Comparison of ENCODE assay signal across 17 cellular contexts in genomic region chr14:23405516-23406025, GRCh38. TPM values are rescaled to one million over a fixed set of nuclear protein-coding genes. Genes with fewer than 3 reads are reported as not detected.
DNase-seq lines count a peak whose midpoint lies in the region; ATAC-seq and TF ChIP-seq lines count a peak whose summit lies in the region.
"Had no signal": no experiment of that assay in that cellular context is flagged by ENCODE, and none has a peak within 500 bp of the region (broad histone marks: within the 10 kb centered on the region; RNA-seq: fewer than 3 reads in every experiment).

No MANE protein-coding gene starts in this region.

- no peak for TF ChIP-seq POLR2A in tibial nerve (IDR thresholded peaks at IDR 0.05)

- peaks cover 0 to 55% (median 0%) of the 10 kb centered on the region in 9 donors for H3K36me3 ChIP-seq in heart right ventricle
- no peaks in the 10 kb centered on the region for H3K36me3 ChIP-seq in H7 (replicated peaks; ENCODE audit: control insufficient read depth, insufficient read depth, low read length)
- H3K36me3 ChIP-seq in left ventricle myocardium inferior: peaks cover 51% of the 10 kb centered on the region
- no peaks in the 10 kb centered on the region for H3K36me3 ChIP-seq in osteoblast (ENCODE audit: insufficient read depth, low read length)
- H3K36me3 ChIP-seq in tibial nerve: no peaks in the 10 kb centered on the region
- no peaks in the 10 kb centered on the region for H3K36me3 ChIP-seq in GM23338 (ENCODE audit: insufficient read depth)
- H3K36me3 ChIP-seq: BE2C had no signal

- H3K36me3 Mint-ChIP-seq in GM23338 (ENCODE audit: low read depth): no peaks in the 10 kb centered on the region; the same call in 2 of the 3 replicates
- H3K36me3 Mint-ChIP-seq: CD14-positive monocyte; CD4-positive, alpha-beta memory T cell; IgD-negative memory B cell had no signal

- no peaks in the 10 kb centered on the region for H3K9me2 ChIP-seq in GM23338 (ENCODE audit: insufficient read depth)

- TF ChIP-seq CTCF in heart right ventricle (IDR thresholded peaks at IDR 0.05) (no peak), left ventricle myocardium inferior (IDR thresholded peaks at IDR 0.05; ENCODE audit: borderline replicate concordance) (no peak), osteoblast (IDR thresholded peaks at IDR 0.05; ENCODE audit: extremely low read depth, low read depth, low read length) (no peak), tibial nerve (IDR thresholded peaks at IDR 0.05) (no peak), GM23338 (conservative IDR thresholded peaks at IDR 0.05; ENCODE audit: low read depth in 2 of 2) (no peak)

- intact Hi-C loops in heart right ventricle (cut with DNase I) (no loop called here), Right ventricle myocardium inferior (cut with DNase I) (no loop called here), left ventricle myocardium inferior (cut with micrococcal nuclease) (no loop called here)

- H3K4me1 Mint-ChIP-seq in GM23338: peaks cover 6% of the 10 kb centered on the region; the same call in 2 of the 3 replicates
- H3K4me1 Mint-ChIP-seq: CD4-positive, alpha-beta memory T cell had no signal

- H3K9me3 Mint-ChIP-seq in GM23338: no peaks in the 10 kb centered on the region; the same call in 2 of the 3 replicates
- H3K9me3 Mint-ChIP-seq: CD14-positive monocyte, H9 had no signal

- no peak overlapping the region for H3K27ac Mint-ChIP-seq in GM23338
- H3K27ac Mint-ChIP-seq: CD14-positive monocyte, H9, IgD-negative memory B cell had no signal

- peaks cover 0 to 10% (median 0%) of the 10 kb centered on the region in 7 donors for H3K27me3 ChIP-seq in heart right ventricle
- H3K27me3 ChIP-seq in H7 (ENCODE audit: control insufficient read depth, insufficient read depth, low read length): peaks cover 2% of the 10 kb centered on the region
- H3K27me3 ChIP-seq in left ventricle myocardium inferior (ENCODE audit: low read depth): peaks cover 11% of the 10 kb centered on the region
- H3K27me3 ChIP-seq in osteoblast (ENCODE audit: insufficient read depth, low read length): peaks cover under 1% of the 10 kb centered on the region
- peaks cover 0 to 8% of the 10 kb centered on the region in 2 donors for H3K27me3 ChIP-seq in tibial nerve
- H3K27me3 ChIP-seq in GM23338 (ENCODE audit: insufficient read depth): no peaks in the 10 kb centered on the region

- H3K4me3 ChIP-seq in heart right ventricle (peak overlapping the region in 2 of 10 donors; percentile 24 to 33), H7 (ENCODE audit: insufficient read depth, low read depth, low read length) (no peak overlapping the region), left ventricle myocardium inferior (peak overlapping the region; percentile 65), osteoblast (ENCODE audit: insufficient read depth, low read length) (no peak overlapping the region), tibial nerve (no peak overlapping the region), GM23338 (no peak overlapping the region)

- peaks cover 0 to 46% (median 8%) of the 10 kb centered on the region in 9 donors for H3K4me1 ChIP-seq in heart right ventricle
- peaks cover 57% of the 10 kb centered on the region for H3K4me1 ChIP-seq in left ventricle myocardium inferior
- no peaks in the 10 kb centered on the region for H3K4me1 ChIP-seq in osteoblast (ENCODE audit: insufficient read depth, low read length)
- H3K4me1 ChIP-seq in tibial nerve: no peaks in the 10 kb centered on the region
- no peaks in the 10 kb centered on the region for H3K4me1 ChIP-seq in GM23338 (ENCODE audit: insufficient read depth)
- H3K4me1 ChIP-seq: BE2C had no signal

- H4K20me1 ChIP-seq in osteoblast (ENCODE audit: insufficient read depth, low read length) (no peaks in the 10 kb centered on the region), GM23338 (replicated peaks; ENCODE audit: insufficient read depth) (no peaks in the 10 kb centered on the region)

- H3K9me3 ChIP-seq in heart right ventricle: no peaks in the 10 kb centered on the region
- no peaks in the 10 kb centered on the region for H3K9me3 ChIP-seq in left ventricle myocardium inferior (replicated peaks)
- H3K9me3 ChIP-seq in osteoblast (ENCODE audit: low read depth, low read length): no peaks in the 10 kb centered on the region
- H3K9me3 ChIP-seq in tibial nerve: no peaks in the 10 kb centered on the region
- H3K9me3 ChIP-seq: BE2C had no signal

- ATAC-seq in heart right ventricle (no peak), Right ventricle myocardium inferior (no peak), GM18873 (IDR thresholded peaks at IDR 0.05; ENCODE audit: low FRiP score, unreplicated experiment) (no peak), GM23338 (no peak)

- H3K79me2 ChIP-seq in osteoblast (ENCODE audit: insufficient read depth, low read length) (no peaks in the 10 kb centered on the region), GM23338 (replicated peaks; ENCODE audit: insufficient read depth) (no peaks in the 10 kb centered on the region)

- H2AFZ ChIP-seq in osteoblast (ENCODE audit: low read length): no peak overlapping the region
- no peak overlapping the region for H2AFZ ChIP-seq in GM23338

- no peak for TF ChIP-seq EP300 in tibial nerve (IDR thresholded peaks at IDR 0.05)

- no peaks in the 10 kb centered on the region for H3F3A ChIP-seq in GM23338 (replicated peaks; ENCODE audit: low read depth)

- DNase-seq in heart right ventricle: no peak
- no peak for DNase-seq in Right ventricle myocardium inferior (ENCODE audit: missing footprints)
- DNase-seq in H7: peak; percentile 39
- DNase-seq in left ventricle myocardium inferior: no peak
- DNase-seq in osteoblast (ENCODE audit: insufficient read length, low spot score, missing footprints): peak; percentile 62
- DNase-seq in tibial nerve (ENCODE audit: low spot score in 2 of 2): no peak
- DNase-seq in GM23338 (ENCODE audit: low spot score): no peak
- DNase-seq: ACHN; BE2C; CD4-positive, alpha-beta memory T cell; GDM1; GOT3; H9 had no signal

- peaks cover 23% of the 10 kb centered on the region for H3K27me3 Mint-ChIP-seq in GM23338 (ENCODE audit: insufficient read depth, low read depth, poor library complexity)

- H3K4me2 ChIP-seq in osteoblast (ENCODE audit: insufficient read depth, low read length) (no peak overlapping the region), GM23338 (no peak overlapping the region)

- 40 to 69% methylated on average over 13 of the region's 13 CpGs for WGBS in heart right ventricle, 2 donors
- WGBS in tibial nerve, 2 donors: 90 to 91% methylated on average over 12 to 13 of the region's 13 CpGs

- peak overlapping the region in 7 of 10 donors; percentile 19 to 87 (median 70) for H3K27ac ChIP-seq in heart right ventricle
- peak overlapping the region; percentile 91 for H3K27ac ChIP-seq in left ventricle myocardium inferior (replicated peaks)
- no peak overlapping the region for H3K27ac ChIP-seq in osteoblast (ENCODE audit: low read depth, low read length)
- no peak overlapping the region for H3K27ac ChIP-seq in tibial nerve
- H3K27ac ChIP-seq in GM23338 (ENCODE audit: low read depth): no peak overlapping the region

- no peak overlapping the region for H3K4me3 Mint-ChIP-seq in GM23338
- H3K4me3 Mint-ChIP-seq: CD14-positive monocyte; CD4-positive, alpha-beta memory T cell; IgD-negative memory B cell had no signal

TF ChIP-seq in GM23338, 12 proteins besides CTCF, POLR2A, EP300 and RAD21 (continues in another document):
- no peak for TF ChIP-seq NANOG (IDR thresholded peaks at IDR 0.05; ENCODE audit: borderline replicate concordance)

RNA-seq across cellular contexts. Expression of gene MYH6, which starts 2.5 kb away (rescaled TPM):
- total RNA-seq in heart right ventricle (1,000 to 10,000 TPM in 2 of 10 donors, 100 to 1,000 TPM in 6, 10 to 100 TPM in 2; 76.6 to 7,525 (median 125) TPM), Right ventricle myocardium inferior (3,910 TPM), left ventricle myocardium inferior (1,823 TPM), osteoblast (under 0.01 TPM in 1 of 2 replicates, not detected in the other), tibial nerve (under 1 TPM in 1 of 4 donors, not detected in 3; 0.30 TPM)
- polyA plus RNA-seq in heart right ventricle (1,000 to 10,000 TPM; 3,967 to 5,106 TPM), GM23338 (2016; fragmentation: Nextera tagmentation; extraction: Ambion mirVana) (0.10 and 2.1 TPM in 2 replicates)
- 0.03 TPM in 1 of 2 replicates, not detected in the other for total RNA-seq in H7 (2014; rRNA removed; shearing (Covaris generic))
- 0.03 and 0.23 TPM in 2 replicates for total RNA-seq in GM23338 (2014; rRNA removed; shearing (Covaris generic))
- total RNA-seq: CD4-positive, alpha-beta memory T cell; Daoy had no signal
- polyA plus RNA-seq: CD14-positive monocyte; CD4-positive, alpha-beta memory T cell; IgD-negative memory B cell had no signal

RNA-seq across cellular contexts. Expression of gene CMTM5, which starts 28.7 kb away (rescaled TPM):
- under 1 TPM in 3 of 10 donors, not detected in 7; 0.32 to 0.53 (median 0.49) TPM for total RNA-seq in heart right ventricle
- polyA plus RNA-seq in heart right ventricle: 1 to 10 TPM; 2.9 to 5.3 TPM
- 0.92 TPM for total RNA-seq in Right ventricle myocardium inferior
- 0.14 TPM in 1 of 2 replicates, not detected in the other for total RNA-seq in H7 (2014; rRNA removed; shearing (Covaris generic))
- 1.0 TPM for total RNA-seq in left ventricle myocardium inferior
- total RNA-seq in osteoblast: not detected in 2 replicates
- total RNA-seq in tibial nerve: 10 to 100 TPM; 10.8 to 31.5 (median 18.3) TPM
- 0.24 and 0.27 TPM in 2 replicates for total RNA-seq in GM23338 (2014; rRNA removed; shearing (Covaris generic))
- polyA plus RNA-seq in GM23338 (2016; fragmentation: Nextera tagmentation; extraction: Ambion mirVana): not detected in 2 replicates
- total RNA-seq: CD4-positive, alpha-beta memory T cell; Daoy; H9 had no signal
- polyA plus RNA-seq: CD4-positive, alpha-beta memory T cell had no signal

RNA-seq across cellular contexts. Expression of gene MYH7, which starts 29.9 kb away (rescaled TPM):
- total RNA-seq in heart right ventricle: over 10,000 TPM in 9 of 10 donors, 1,000 to 10,000 TPM in 1; 7,779 to 22,607 (median 19,145) TPM
- 1,000 to 10,000 TPM in 1 of 2 donors, 100 to 1,000 TPM in 1; 641 to 7,351 TPM for polyA plus RNA-seq in heart right ventricle
- total RNA-seq in Right ventricle myocardium inferior: 11,833 TPM
- not detected in 2 replicates for total RNA-seq in H7 (2014; rRNA removed; shearing (Covaris generic))
- 14,853 TPM for total RNA-seq in left ventricle myocardium inferior
- not detected in 2 replicates for total RNA-seq in osteoblast
- under 1 TPM in 1 of 4 donors, not detected in 3; 0.90 TPM for total RNA-seq in tibial nerve
- total RNA-seq in GM23338 (2014; rRNA removed; shearing (Covaris generic)): not detected in 2 replicates
- 0.05 TPM in 1 of 2 replicates, not detected in the other for polyA plus RNA-seq in GM23338 (2016; fragmentation: Nextera tagmentation; extraction: Ambion mirVana)
- total RNA-seq: CD4-positive, alpha-beta memory T cell; Daoy; H9 had no signal
- polyA plus RNA-seq: CD14-positive monocyte; CD4-positive, alpha-beta memory T cell; IgD-negative memory B cell had no signal

RNA-seq across cellular contexts. Expression of gene IL25, which starts 33.0 kb away (rescaled TPM):
- total RNA-seq in heart right ventricle (under 1 TPM in 1 of 10 donors, not detected in 9; 0.29 TPM), Right ventricle myocardium inferior (not detected), left ventricle myocardium inferior (not detected), osteoblast (not detected in 2 replicates), tibial nerve (not detected)
- polyA plus RNA-seq in heart right ventricle (not detected), GM23338 (2016; fragmentation: Nextera tagmentation; extraction: Ambion mirVana) (not detected in 2 replicates)
- 0.31 TPM in 1 of 2 replicates, not detected in the other for total RNA-seq in H7 (2014; rRNA removed; shearing (Covaris generic))
- total RNA-seq in GM23338 (2014; rRNA removed; shearing (Covaris generic)): not detected in 2 replicates
- total RNA-seq: CD4-positive, alpha-beta memory T cell; Daoy; H9 had no signal
- polyA plus RNA-seq: CD14-positive monocyte; CD4-positive, alpha-beta memory T cell; IgD-negative memory B cell had no signal

RNA-seq across cellular contexts. Expression of gene EFS, which starts 40.6 kb away (rescaled TPM):
- total RNA-seq in heart right ventricle: 1 to 10 TPM; 1.1 to 3.7 (median 2.2) TPM
- 1 to 10 TPM; 3.7 to 6.0 TPM for polyA plus RNA-seq in heart right ventricle
- 4.0 TPM for total RNA-seq in Right ventricle myocardium inferior
- 23.1 and 24.0 TPM in 2 replicates for total RNA-seq in H7 (2014; rRNA removed; shearing (Covaris generic))
- 3.6 TPM for total RNA-seq in left ventricle myocardium inferior
- 9.8 and 14.1 TPM in 2 replicates for total RNA-seq in osteoblast
- total RNA-seq in tibial nerve: 10 to 100 TPM; 31.4 to 38.2 (median 34.2) TPM
- total RNA-seq in GM23338 (2014; rRNA removed; shearing (Covaris generic)): 13.6 and 18.9 TPM in 2 replicates
- 5.1 and 6.4 TPM in 2 replicates for polyA plus RNA-seq in GM23338 (2016; fragmentation: Nextera tagmentation; extraction: Ambion mirVana)
- total RNA-seq: CD4-positive, alpha-beta memory T cell had no signal
- polyA plus RNA-seq: CD14-positive monocyte; CD4-positive, alpha-beta memory T cell; IgD-negative memory B cell had no signal

Comparison
In these comparisons a context has a peak if more than half of its experiments do, and no peak if none do; other contexts are left out.
1. DNase-seq: peak in H7 (single experiment) and osteoblast (single experiment); none in heart right ventricle (0 of 2), Right ventricle myocardium inferior (single experiment), left ventricle myocardium inferior (single experiment), tibial nerve (0 of 2) and GM23338 (single experiment).
2. H3K27ac ChIP-seq: peak in heart right ventricle (7 of 10) and left ventricle myocardium inferior (single experiment); none in osteoblast (single experiment), tibial nerve (0 of 4) and GM23338 (single experiment).
3. RNA of gene MYH6, which starts 2.5 kb away (total RNA-seq): 3,910 TPM in Right ventricle myocardium inferior (single experiment), 1,823 TPM in left ventricle myocardium inferior (single experiment) and 76.6 to 7,525 TPM in heart right ventricle; 0.03 to 0.23 TPM in GM23338, 0.03 TPM in H7, under 0.01 TPM in osteoblast and 0.30 TPM in tibial nerve; every median in the first group is over 10 times any median in the second.
4. RNA of gene MYH7, which starts 29.9 kb away (total RNA-seq): 7,779 to 22,607 TPM in heart right ventricle, 14,853 TPM in left ventricle myocardium inferior (single experiment) and 11,833 TPM in Right ventricle myocardium inferior (single experiment); not detected in H7, not detected in osteoblast, 0.90 TPM in tibial nerve and not detected in GM23338; every median in the first group is over 1,000 times any median in the second.